25 cellular contexts compared by ENCODE assay signal in genomic region chr4:147582386-147583077, GRCh38. TPM values are rescaled to one million over a fixed set of nuclear protein-coding genes. Genes with fewer than 3 reads are reported as not detected.
DNase-seq lines count a peak whose midpoint lies in the region; ATAC-seq and TF ChIP-seq lines count a peak whose summit lies in the region.
"Had no signal": no experiment of that assay in that cellular context is flagged by ENCODE, and none has a peak within 500 bp of the region (broad histone marks: within the 10 kb centered on the region; RNA-seq: fewer than 3 reads in every experiment).

No MANE protein-coding gene starts in this region.

- CTCF ChIA-PET in AG04450 (lab: Charles Lee) (interaction anchor here (0.7 to 3.4 kb wide), 6 partner anchors 7 to 486 kb away, joined by 3 to 22 read pairs (median 10); no protein-coding TSS in a partner anchor), GM10248 (lab: Yijun Ruan, JAX) (interaction anchor here (0.8 to 5.0 kb wide), 8 partner anchors 15 to 284 kb away, joined by 3 to 21 read pairs (median 4); no protein-coding TSS in a partner anchor)

- H3K27ac ChIP-seq in AG04450 (ENCODE audit: low read depth, low read length) = peak overlapping the region; percentile 63
- no peak overlapping the region for H3K27ac ChIP-seq in foreskin keratinocyte
- H3K27ac ChIP-seq: heart right ventricle, left ventricle myocardium inferior, upper lobe of right lung had no signal

- no peaks in the 10 kb centered on the region for H3K27me3 ChIP-seq in AG04450 (ENCODE audit: control insufficient read depth, insufficient read depth, low read length)
- no peaks in the 10 kb centered on the region for H3K27me3 ChIP-seq in foreskin keratinocyte
- H3K27me3 ChIP-seq: BE2C, heart right ventricle, MG63, upper lobe of right lung had no signal

- H3K4me1 ChIP-seq in foreskin keratinocyte = peaks cover 7% of the 10 kb centered on the region
- H3K4me1 ChIP-seq: BE2C, left ventricle myocardium inferior, upper lobe of right lung had no signal

- TF ChIP-seq CTCF in AG04450 (IDR thresholded peaks at IDR 0.05; ENCODE audit: low read depth, low read length) = no peak
- TF ChIP-seq CTCF in cardiac fibroblast (IDR thresholded peaks at IDR 0.05; ENCODE audit: low read depth, low read length) = no peak
- no peak for TF ChIP-seq CTCF in foreskin keratinocyte (conservative IDR thresholded peaks at IDR 0.05)
- no peak for TF ChIP-seq CTCF in GM10248 (IDR thresholded peaks at IDR 0.05; ENCODE audit: control extremely low read depth, extremely low read depth, low read depth, missing control alignments)

- H3K9me3 ChIP-seq in AG04450 (ENCODE audit: control insufficient read depth, insufficient read depth, low read length) = no peaks in the 10 kb centered on the region; the same call in 1 of the 2 replicates
- H3K9me3 ChIP-seq: BE2C, MG63, upper lobe of right lung had no signal

- no peak overlapping the region for H3K4me3 ChIP-seq in AG04450 (ENCODE audit: low read depth, low read length)
- no peak overlapping the region for H3K4me3 ChIP-seq in cardiac fibroblast (replicated peaks in 1 of 2; ENCODE audit: low read depth in 2 of 2, low read length in 2 of 2)
- H3K4me3 ChIP-seq: heart right ventricle, left ventricle myocardium inferior, MG63, upper lobe of right lung had no signal

- no peak for DNase-seq in AG04450 (ENCODE audit: low read depth, low spot score)
- DNase-seq in LoVo (ENCODE audit: low spot score) = peak; percentile 26
- DNase-seq in cardiac fibroblast (ENCODE audit: low read depth in 2 of 2) = peak; percentile 29 to 86
- peak; percentile 93 for DNase-seq in foreskin keratinocyte
- DNase-seq in NCI-H69 (lab: John Stamatoyannopoulos, UW) = no peak
- DNase-seq in middle frontal gyrus (ENCODE audit: extremely low spot score, low spot score) = no peak
- DNase-seq in GM10248 (ENCODE audit: extremely low spot score) = no peak
- DNase-seq: activated CD4-positive, alpha-beta T cell treated with anti-CD3 and anti-CD28 coated beads, Interleukin-2, amount 50 U/mL, for 4 hours; activated CD4-positive, CD25-positive, alpha-beta regulatory T cell; activated CD8-positive, alpha-beta memory T cell treated with anti-CD3 and anti-CD28 coated beads, Interleukin-2, amount 50 U/mL, for 4 hours; activated naive CD8-positive, alpha-beta T cell treated with anti-CD3 and anti-CD28 coated beads, Interleukin-2, amount 10 ng/mL, durations not matched to agents 7 days and 5 days; BE2C; cortex of kidney; DMS79 treated with DMSO at 0.1 percent for 48 hours; endodermal cell; heart right ventricle; left ventricle myocardium inferior; MG63; naive thymus-derived CD8-positive, alpha-beta T cell; NCI-H1417; NCI-H2081 treated with DMSO at 0.1 percent for 48 hours; NCI-H446; occipital lobe; upper lobe of right lung had no signal

- POLR2A ChIA-PET in AG04450 (lab: Yijun Ruan, JAX) (interaction anchor here (1.5 kb wide), 1 partner anchor 36 kb away, joined by 4 read pairs; no protein-coding TSS in a partner anchor), GM10248 (lab: Yijun Ruan, JAX) (no interaction called here)

- ATAC-seq in foreskin keratinocyte (peak; percentile 66), HG03520 (IDR thresholded peaks at IDR 0.05; ENCODE audit: unreplicated experiment) (no peak)
- ATAC-seq: heart right ventricle; naive thymus-derived CD8-positive, alpha-beta T cell; upper lobe of right lung had no signal

RNA-seq across cellular contexts. Expression of gene TMEM184C, which starts 34.7 kb away (rescaled TPM):
- polyA plus RNA-seq in AG04450 (2011; rRNA removed) (33.3 and 40.6 TPM in 2 replicates), foreskin keratinocyte (7.1 and 8.5 TPM in 2 replicates)
- polyA minus RNA-seq in AG04450 (2011; rRNA and poly(A)+ RNA removed) = 46.7 and 50.8 TPM in 2 replicates
- 23.3 and 26.1 TPM in 2 replicates for total RNA-seq in foreskin keratinocyte

Comparison
In these comparisons a context has a peak if more than half of its experiments do, and no peak if none do; other contexts are left out.
1. DNase-seq: peak in LoVo (single experiment), cardiac fibroblast (2 of 2) and foreskin keratinocyte (2 of 2); none in AG04450 (single experiment), NCI-H69 (single experiment), middle frontal gyrus (single experiment) and GM10248 (single experiment).